ENCODE assay signal across 9 cellular contexts in the genomic region with DNA sequence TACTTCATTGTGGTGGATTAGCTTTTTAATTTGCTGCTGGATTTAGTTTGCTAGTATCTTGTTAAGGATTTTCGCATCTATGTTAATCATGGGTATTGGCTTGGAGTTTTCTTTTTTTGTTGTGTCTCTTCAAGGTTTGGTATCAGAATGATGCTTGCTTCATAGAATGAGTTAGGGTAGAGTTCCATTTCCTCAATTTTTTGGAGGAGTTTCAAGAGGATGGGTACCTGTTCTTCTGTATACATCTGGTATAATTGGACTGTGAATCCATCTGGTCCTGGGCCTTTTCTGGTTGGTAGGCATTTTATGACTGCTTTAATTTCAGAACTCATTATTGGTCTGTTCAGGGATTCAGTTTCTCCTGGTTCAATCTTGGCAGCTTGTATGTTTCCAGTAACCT.
"Had no signal": no experiment of that assay in that cellular context is flagged by ENCODE, and none has a peak within 500 bp of the region (broad histone marks: within the 10 kb centered on the region; RNA-seq: fewer than 3 reads in every experiment).

No MANE protein-coding gene starts in this region.

- DNase-seq: HFFc6, IMR-90, KBM-7 had no signal

- H3K9me3 ChIP-seq: HAP-1 had no signal

- H3K27ac ChIP-seq: KMS-11 had no signal

- H3K4me2 ChIP-seq: GM23338, KMS-11 had no signal

- H3K36me3 ChIP-seq: HAP-1 had no signal

- H2AFZ ChIP-seq: GM23338 had no signal

- H3K4me1 ChIP-seq: HAP-1 had no signal

- H3K9ac ChIP-seq: KMS-11 had no signal

- H3K4me3 ChIP-seq: GM23338, HAP-1 had no signal

- FAIRE-seq: H1, H54, HTR-8/SVneo had no signal
